ENCODE assay signal across 15 cellular contexts in genomic region chr19:17684256-17684655, GRCh38. TPM values are rescaled to one million over a fixed set of nuclear protein-coding genes. Genes with fewer than 3 reads are reported as not detected.
DNase-seq lines count a peak whose midpoint lies in the region; ATAC-seq and TF ChIP-seq lines count a peak whose summit lies in the region.
"Had no signal": no experiment of that assay in that cellular context is flagged by ENCODE, and none has a peak within 500 bp of the region (broad histone marks: within the 10 kb centered on the region; RNA-seq: fewer than 3 reads in every experiment).

No MANE protein-coding gene starts in this region.

- peaks cover 6% of the 10 kb centered on the region for H3K36me3 Mint-ChIP-seq in natural killer cell treated with Interleukin-12 subunit alpha and Interleukin-12 subunit beta and Interleukin-15 and Interleukin-18, amount 100 ng/mL, for 72 hours
- H3K36me3 Mint-ChIP-seq in natural killer cell = no peaks in the 10 kb centered on the region
- no peaks in the 10 kb centered on the region for H3K36me3 Mint-ChIP-seq in activated B cell treated with CpG ODN at 0.5 μM for 24 hours (ENCODE audit: low read depth)
- no peaks in the 10 kb centered on the region for H3K36me3 Mint-ChIP-seq in neural crest cell (ENCODE audit: low read depth)
- H3K36me3 Mint-ChIP-seq: CD8-positive, alpha-beta T cell had no signal

- peak; percentile 18 for DNase-seq in natural killer cell treated with Interleukin-12 subunit alpha and Interleukin-12 subunit beta and Interleukin-15 and Interleukin-18, amount 100 ng/mL, for 72 hours (ENCODE audit: low spot score)
- DNase-seq in natural killer cell (no peak), activated B cell treated with CpG ODN at 0.5 μM for 24 hours (no peak), neural crest cell (ENCODE audit: low read depth, low spot score) (no peak)
- DNase-seq in activated T-cell treated with anti-CD3 and anti-CD28 coated beads, Interleukin-2, amount 50 U/mL, for 48 hours = no peak
- DNase-seq: 8988T; ACHN; Caco-2; Calu3; CD4-positive, alpha-beta T cell; CD8-positive, alpha-beta T cell; DMS79 treated with DMSO at 0.1 percent for 48 hours; GF-D8 had no signal

- POLR2A ChIA-PET in activated B cell treated with CpG ODN at 0.5 μM for 24 hours (lab: Charles Lee) = no interaction called here

- intact Hi-C loops in natural killer cell (cut with micrococcal nuclease) = no loop called here
- intact Hi-C loops in activated B cell treated with CpG ODN at 0.5 μM for 24 hours (cut with micrococcal nuclease) = loop anchor here (10.0 kb wide), 1 partner anchor 59 kb away; no protein-coding TSS in a partner anchor

- CTCF ChIA-PET in activated B cell treated with CpG ODN at 0.5 μM for 24 hours (lab: Charles Lee) = no interaction called here

- no peak overlapping the region for H3K27ac Mint-ChIP-seq in natural killer cell treated with Interleukin-12 subunit alpha and Interleukin-12 subunit beta and Interleukin-15 and Interleukin-18, amount 100 ng/mL, for 72 hours
- H3K27ac Mint-ChIP-seq in natural killer cell (no peak overlapping the region), activated B cell treated with CpG ODN at 0.5 μM for 24 hours (peak overlapping the region; percentile 50), neural crest cell (ENCODE audit: unreplicated experiment) (peak overlapping the region; percentile 40)
- H3K27ac Mint-ChIP-seq: CD4-positive, alpha-beta T cell; CD8-positive, alpha-beta T cell had no signal

- no peak overlapping the region for H3K4me3 Mint-ChIP-seq in natural killer cell treated with Interleukin-12 subunit alpha and Interleukin-12 subunit beta and Interleukin-15 and Interleukin-18, amount 100 ng/mL, for 72 hours
- no peak overlapping the region for H3K4me3 Mint-ChIP-seq in natural killer cell
- H3K4me3 Mint-ChIP-seq in activated B cell treated with CpG ODN at 0.5 μM for 24 hours = no peak overlapping the region
- H3K4me3 Mint-ChIP-seq in neural crest cell = no peak overlapping the region
- H3K4me3 Mint-ChIP-seq: CD4-positive, alpha-beta T cell; CD8-positive, alpha-beta T cell had no signal

- H3K9me3 Mint-ChIP-seq in natural killer cell treated with Interleukin-12 subunit alpha and Interleukin-12 subunit beta and Interleukin-15 and Interleukin-18, amount 100 ng/mL, for 72 hours = peaks cover 4% of the 10 kb centered on the region
- peaks cover 0 to 2% of the 10 kb centered on the region in 2 donors for H3K9me3 Mint-ChIP-seq in natural killer cell
- H3K9me3 Mint-ChIP-seq in activated B cell treated with CpG ODN at 0.5 μM for 24 hours = no peaks in the 10 kb centered on the region
- no peaks in the 10 kb centered on the region for H3K9me3 Mint-ChIP-seq in neural crest cell
- H3K9me3 Mint-ChIP-seq: CD4-positive, alpha-beta T cell; CD8-positive, alpha-beta T cell had no signal

- TF ChIP-seq CTCF in natural killer cell (IDR thresholded peaks at IDR 0.05) (no peak), activated B cell treated with CpG ODN at 0.5 μM for 24 hours (IDR thresholded peaks at IDR 0.05) (no peak), neural crest cell (conservative IDR thresholded peaks at IDR 0.05) (no peak)

- no peak for ATAC-seq in natural killer cell treated with Interleukin-12 subunit alpha and Interleukin-12 subunit beta and Interleukin-15 and Interleukin-18, amount 100 ng/mL, for 72 hours
- ATAC-seq in natural killer cell (no peak), activated B cell treated with CpG ODN at 0.5 μM for 24 hours (ENCODE audit: low read depth) (no peak), HG02763 (IDR thresholded peaks at IDR 0.05; ENCODE audit: unreplicated experiment) (no peak), GM18861 (IDR thresholded peaks at IDR 0.05; ENCODE audit: unreplicated experiment) (no peak)
- ATAC-seq: CD8-positive, alpha-beta T cell had no signal

- H3K4me1 Mint-ChIP-seq in natural killer cell treated with Interleukin-12 subunit alpha and Interleukin-12 subunit beta and Interleukin-15 and Interleukin-18, amount 100 ng/mL, for 72 hours (ENCODE audit: low read depth in 2 of 2) = peaks cover 18 to 30% of the 10 kb centered on the region in 2 donors
- peaks cover 27 to 44% of the 10 kb centered on the region in 2 donors for H3K4me1 Mint-ChIP-seq in natural killer cell
- peaks cover 32% of the 10 kb centered on the region for H3K4me1 Mint-ChIP-seq in activated B cell treated with CpG ODN at 0.5 μM for 24 hours
- H3K4me1 Mint-ChIP-seq in neural crest cell = peaks cover 23% of the 10 kb centered on the region

- peaks cover 34 to 40% of the 10 kb centered on the region in 2 donors for H3K27me3 Mint-ChIP-seq in natural killer cell treated with Interleukin-12 subunit alpha and Interleukin-12 subunit beta and Interleukin-15 and Interleukin-18, amount 100 ng/mL, for 72 hours
- H3K27me3 Mint-ChIP-seq in natural killer cell (ENCODE audit: low read depth in 2 of 2) = peaks cover 20 to 48% of the 10 kb centered on the region in 2 donors
- H3K27me3 Mint-ChIP-seq in activated B cell treated with CpG ODN at 0.5 μM for 24 hours = peaks cover 65% of the 10 kb centered on the region
- peaks cover 77% of the 10 kb centered on the region for H3K27me3 Mint-ChIP-seq in neural crest cell (ENCODE audit: low read depth)

RNA-seq across cellular contexts. Expression of gene UNC13A, which starts 3.9 kb away (rescaled TPM):
- total RNA-seq in natural killer cell treated with Interleukin-12 subunit alpha and Interleukin-12 subunit beta and Interleukin-15 and Interleukin-18, amount 100 ng/mL, for 72 hours = not detected
- total RNA-seq in natural killer cell (not detected), activated B cell treated with CpG ODN at 0.5 μM for 24 hours (0.02 and 0.04 TPM in 2 replicates), neural crest cell (5.7 and 6.4 TPM in 2 replicates)

RNA-seq across cellular contexts. Expression of gene MAP1S, which starts 35.0 kb away (rescaled TPM):
- total RNA-seq in natural killer cell treated with Interleukin-12 subunit alpha and Interleukin-12 subunit beta and Interleukin-15 and Interleukin-18, amount 100 ng/mL, for 72 hours = 10 to 100 TPM; 71.0 to 75.6 TPM
- total RNA-seq in natural killer cell = 10 to 100 TPM; 41.0 to 59.4 (median 45.8) TPM
- total RNA-seq in activated B cell treated with CpG ODN at 0.5 μM for 24 hours = 65.6 and 80.5 TPM in 2 replicates
- total RNA-seq in neural crest cell = 91.8 and 93.4 TPM in 2 replicates

Comparison
In these comparisons a context has a peak if more than half of its experiments do, and no peak if none do; other contexts are left out.
1. H3K27ac Mint-ChIP-seq: peak in activated B cell treated with CpG ODN at 0.5 μM for 24 hours (single experiment) and neural crest cell (single experiment); none in natural killer cell treated with Interleukin-12 subunit alpha and Interleukin-12 subunit beta and Interleukin-15 and Interleukin-18, amount 100 ng/mL, for 72 hours (0 of 2) and natural killer cell (0 of 2).